Comparison of ENCODE assay signal across 11 cellular contexts in genomic region chr19:16002380-16002779, GRCh38. TPM values are rescaled to one million over a fixed set of nuclear protein-coding genes. Genes with fewer than 3 reads are reported as not detected.
A peak's percentile ranks its signal among the peaks of the same experiment; 100 is the strongest.
DNase-seq lines count a peak whose midpoint lies in the region; ATAC-seq and TF ChIP-seq lines count a peak whose summit lies in the region.
"Had no signal": no experiment of that assay in that cellular context is flagged by ENCODE, and none has a peak within 500 bp of the region (broad histone marks: within the 10 kb centered on the region; RNA-seq: fewer than 3 reads in every experiment).

No MANE protein-coding gene starts in this region.

- H3K36me3 Mint-ChIP-seq in T-helper 1 cell treated with Interleukin-12 subunit alpha and Interleukin-12 subunit beta and Interleukin-4 antibody, amounts not matched to agents 30 μg/mL and 1 μg/mL, for 36 hours (ENCODE audit: low read depth): no peaks in the 10 kb centered on the region
- H3K36me3 Mint-ChIP-seq in activated B cell treated with CpG ODN at 0.5 μM for 24 hours (ENCODE audit: low read depth) (no peaks in the 10 kb centered on the region), immature natural killer cell (no peaks in the 10 kb centered on the region)
- H3K36me3 Mint-ChIP-seq in stimulated activated memory B cell treated with anti-CD40 and anti-IgM and Interleukin-4, amounts not matched to agents 10 μg/mL and 1 μg/mL and 100 μg/mL, for 72 hours: no peaks in the 10 kb centered on the region

- peaks cover 9% of the 10 kb centered on the region for H3K27me3 Mint-ChIP-seq in T-helper 1 cell treated with Interleukin-12 subunit alpha and Interleukin-12 subunit beta and Interleukin-4 antibody, amounts not matched to agents 30 μg/mL and 1 μg/mL, for 36 hours (ENCODE audit: low read depth)
- H3K27me3 Mint-ChIP-seq in activated B cell treated with CpG ODN at 0.5 μM for 24 hours (no peaks in the 10 kb centered on the region), immature natural killer cell (ENCODE audit: low read depth in 3 of 3) (no peaks in the 10 kb centered on the region)
- H3K27me3 Mint-ChIP-seq in stimulated activated memory B cell treated with anti-CD40 and anti-IgM and Interleukin-4, amounts not matched to agents 10 μg/mL and 1 μg/mL and 100 μg/mL, for 72 hours: no peaks in the 10 kb centered on the region

- DNase-seq in T-helper 1 cell (no peak), activated B cell treated with CpG ODN at 0.5 μM for 24 hours (no peak), immature natural killer cell (no peak), NCI-H2029 (lab: John Stamatoyannopoulos, UW) (no peak)
- DNase-seq: NCI-H1105 treated with DMSO at 0.1 percent for 48 hours had no signal

- peaks cover 26% of the 10 kb centered on the region for H3K4me1 Mint-ChIP-seq in T-helper 1 cell treated with Interleukin-12 subunit alpha and Interleukin-12 subunit beta and Interleukin-4 antibody, amounts not matched to agents 30 μg/mL and 1 μg/mL, for 36 hours (ENCODE audit: low read depth)
- H3K4me1 Mint-ChIP-seq in activated B cell treated with CpG ODN at 0.5 μM for 24 hours (peaks cover 18% of the 10 kb centered on the region), immature natural killer cell (peaks cover 18 to 24% of the 10 kb centered on the region in 2 donors)
- peaks cover 24% of the 10 kb centered on the region for H3K4me1 Mint-ChIP-seq in stimulated activated memory B cell treated with anti-CD40 and anti-IgM and Interleukin-4, amounts not matched to agents 10 μg/mL and 1 μg/mL and 100 μg/mL, for 72 hours

- TF ChIP-seq CTCF in activated B cell treated with CpG ODN at 0.5 μM for 24 hours (IDR thresholded peaks at IDR 0.05): no peak

- POLR2A ChIA-PET in activated B cell treated with CpG ODN at 0.5 μM for 24 hours (lab: Charles Lee): interaction anchor here (0.6 to 1.9 kb wide), 4 partner anchors 166 to 1396 kb away, joined by 3 to 12 read pairs (median 6); partner anchors contain the start of genes AP1M1 and FAM32A

- CTCF ChIA-PET in activated B cell treated with CpG ODN at 0.5 μM for 24 hours (lab: Charles Lee): interaction anchor here (0.8 to 1.5 kb wide), 2 partner anchors 7 to 61 kb away, joined by 3 read pairs; no protein-coding TSS in a partner anchor

- ATAC-seq in activated B cell treated with CpG ODN at 0.5 μM for 24 hours (ENCODE audit: low read depth) (no peak), HG03095 (IDR thresholded peaks at IDR 0.05; ENCODE audit: unreplicated experiment) (no peak), GM19324 (IDR thresholded peaks at IDR 0.05; ENCODE audit: low FRiP score, unreplicated experiment) (no peak)
- no peak for ATAC-seq in stimulated activated memory B cell treated with anti-CD40 and anti-IgM and Interleukin-4, amounts not matched to agents 10 μg/mL and 1 μg/mL and 100 μg/mL, for 72 hours

- H3K9me3 Mint-ChIP-seq in T-helper 1 cell treated with Interleukin-12 subunit alpha and Interleukin-12 subunit beta and Interleukin-4 antibody, amounts not matched to agents 30 μg/mL and 1 μg/mL, for 36 hours: peaks cover 3% of the 10 kb centered on the region
- H3K9me3 Mint-ChIP-seq in activated B cell treated with CpG ODN at 0.5 μM for 24 hours (no peaks in the 10 kb centered on the region), immature natural killer cell (no peaks in the 10 kb centered on the region)
- H3K9me3 Mint-ChIP-seq in stimulated activated memory B cell treated with anti-CD40 and anti-IgM and Interleukin-4, amounts not matched to agents 10 μg/mL and 1 μg/mL and 100 μg/mL, for 72 hours: no peaks in the 10 kb centered on the region

- intact Hi-C loops in activated B cell treated with CpG ODN at 0.5 μM for 24 hours (cut with micrococcal nuclease): no loop called here

- H3K27ac Mint-ChIP-seq in T-helper 1 cell treated with Interleukin-12 subunit alpha and Interleukin-12 subunit beta and Interleukin-4 antibody, amounts not matched to agents 30 μg/mL and 1 μg/mL, for 36 hours: no peak overlapping the region
- peak overlapping the region; percentile 79 for H3K27ac Mint-ChIP-seq in activated B cell treated with CpG ODN at 0.5 μM for 24 hours
- peak overlapping the region in 4 of 6 donors; percentile 42 to 85 (median 72) for H3K27ac Mint-ChIP-seq in immature natural killer cell
- H3K27ac Mint-ChIP-seq in stimulated activated memory B cell treated with anti-CD40 and anti-IgM and Interleukin-4, amounts not matched to agents 10 μg/mL and 1 μg/mL and 100 μg/mL, for 72 hours: peak overlapping the region; percentile 90

- peak overlapping the region; percentile 20 for H3K4me3 Mint-ChIP-seq in T-helper 1 cell treated with Interleukin-12 subunit alpha and Interleukin-12 subunit beta and Interleukin-4 antibody, amounts not matched to agents 30 μg/mL and 1 μg/mL, for 36 hours
- H3K4me3 Mint-ChIP-seq in activated B cell treated with CpG ODN at 0.5 μM for 24 hours: peak overlapping the region; percentile 81
- H3K4me3 Mint-ChIP-seq in immature natural killer cell: peak overlapping the region; percentile 61 to 87 (median 82)
- H3K4me3 Mint-ChIP-seq in stimulated activated memory B cell treated with anti-CD40 and anti-IgM and Interleukin-4, amounts not matched to agents 10 μg/mL and 1 μg/mL and 100 μg/mL, for 72 hours: peak overlapping the region; percentile 83

RNA-seq across cellular contexts. Expression of gene OR10H4, which starts 53.6 kb away (rescaled TPM):
- total RNA-seq in activated B cell treated with CpG ODN at 0.5 μM for 24 hours: not detected in 2 replicates
- not detected for polyA plus RNA-seq in immature natural killer cell
- total RNA-seq: dermis blood vessel endothelial cell; T-helper 2 cell treated with Interferon-gamma antibody and Interleukin-4, amounts not matched to agents 100 ng/mL and 5 ng/mL, for 36 hours had no signal

Comparison
In these comparisons a context has a peak if more than half of its experiments do, and no peak if none do; other contexts are left out.
1. H3K4me3 Mint-ChIP-seq: peak in every context shown above with its lines; median percentile 83 in stimulated activated memory B cell treated with anti-CD40 and anti-IgM and Interleukin-4, amounts not matched to agents 10 μg/mL and 1 μg/mL and 100 μg/mL, for 72 hours; 82 in immature natural killer cell; 81 in activated B cell treated with CpG ODN at 0.5 μM for 24 hours; 20 in T-helper 1 cell treated with Interleukin-12 subunit alpha and Interleukin-12 subunit beta and Interleukin-4 antibody, amounts not matched to agents 30 μg/mL and 1 μg/mL, for 36 hours.